Comparison of ENCODE assay signal across 8 cellular contexts in the genomic region with DNA sequence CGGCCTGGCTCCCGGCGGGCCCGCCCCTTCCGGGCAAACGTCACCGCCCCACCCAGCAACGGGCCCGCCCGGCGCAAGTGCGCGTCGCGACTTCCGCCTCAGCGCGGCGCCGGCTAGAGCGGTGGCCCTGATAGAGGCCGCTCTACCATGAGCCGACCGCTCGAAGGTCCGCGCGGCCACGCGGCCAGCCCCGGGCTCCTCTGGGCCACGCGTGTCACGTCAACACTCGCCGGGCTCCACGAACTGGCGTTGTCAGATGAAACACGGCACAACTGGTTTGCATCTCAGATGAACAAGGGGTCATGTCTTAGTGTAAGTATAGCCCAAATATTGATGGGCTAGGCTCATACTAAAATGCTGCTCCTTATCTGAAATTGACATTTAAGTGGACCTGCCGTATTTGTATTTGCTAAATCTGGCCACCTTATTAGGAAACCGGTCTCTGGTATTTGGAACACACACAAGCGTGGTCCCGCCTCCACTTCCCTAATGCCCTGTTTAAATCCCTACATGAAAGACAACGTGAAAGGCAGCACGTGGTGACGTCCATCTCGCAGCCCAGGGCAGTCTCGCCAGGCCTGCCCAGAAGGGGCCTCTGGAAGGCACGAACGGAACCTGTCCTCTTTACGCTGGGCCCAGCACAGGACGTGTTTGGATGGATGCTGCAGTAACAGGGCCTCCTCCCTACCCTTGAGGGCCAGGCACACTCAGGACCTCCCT. TPM values are rescaled to one million over a fixed set of nuclear protein-coding genes. Genes with fewer than 3 reads are reported as not detected.
DNase-seq lines count a peak whose midpoint lies in the region; ATAC-seq and TF ChIP-seq lines count a peak whose summit lies in the region.

Gene ZNF598, minus strand, starts transcription at position 31 of the 720 bp plus-strand sequence.

- H3K4me1 ChIP-seq in endodermal cell (ENCODE audit: control insufficient read depth, insufficient read depth, low read length), result peaks cover 24% of the 10 kb centered on the region
- H3K4me1 ChIP-seq in mesodermal cell (ENCODE audit: control insufficient read depth, insufficient read depth, low read length, poor library complexity, severe bottlenecking), result peaks cover 27% of the 10 kb centered on the region

- peak; percentile 60 for ATAC-seq in HG03457 (IDR thresholded peaks at IDR 0.05; ENCODE audit: unreplicated experiment)

- peak within 1 kb of the TSS; percentile 84 for H3K9ac ChIP-seq in endodermal cell (ENCODE audit: extremely low read depth, low read length, poor library complexity, severe bottlenecking)

- TF ChIP-seq POLR2A in GM19099 (IDR thresholded peaks at IDR 0.05; ENCODE audit: extremely low read depth, insufficient read length, low read depth), result peak; percentile 96

- H3K4me3 Mint-ChIP-seq in endodermal cell, result peak within 1 kb of the TSS; percentile 74

- peak; percentile 13 for TF ChIP-seq CTCF in endodermal cell (conservative IDR thresholded peaks at IDR 0.05)

- no peaks in the 10 kb centered on the region for H3K27me3 ChIP-seq in endodermal cell (ENCODE audit: control insufficient read depth, insufficient read depth, low read length, poor library complexity, severe bottlenecking)

- H3K9me3 ChIP-seq in endodermal cell (ENCODE audit: control insufficient read depth, low read length) (no peaks in the 10 kb centered on the region), mesodermal cell (ENCODE audit: control insufficient read depth, low read length) (no peaks in the 10 kb centered on the region)

- peak within 1 kb of the TSS; percentile 29 for H3K27ac ChIP-seq in endodermal cell (ENCODE audit: low read depth, low read length)
- H3K27ac ChIP-seq in mesodermal cell (ENCODE audit: low read depth, low read length, severe bottlenecking), result peak within 1 kb of the TSS; percentile 80

- H3K4me1 Mint-ChIP-seq in endodermal cell, result peaks cover 23% of the 10 kb centered on the region

- H3K27ac Mint-ChIP-seq in endodermal cell, result peak within 1 kb of the TSS; percentile 82

- DNase-seq in AML-193 (lab: John Stamatoyannopoulos, UW) (peak; percentile 65 to 73), NCI-H82 treated with DMSO at 0.1 percent for 48 hours (lab: John Stamatoyannopoulos, UW; ENCODE audit: unreplicated experiment) (peak; percentile 64), endodermal cell (peak; percentile 90)
- DNase-seq in activated CD8-positive, alpha-beta memory T cell treated with anti-CD3 and anti-CD28 coated beads for 4 hours (ENCODE audit: low read depth in 2 of 2), result peak; percentile 52 to 56
- DNase-seq in stimulated activated CD8-positive, alpha-beta memory T cell treated with anti-CD3 and anti-CD28 coated beads, Interleukin-15, amount 100 ng/mL, for 1 hour (ENCODE audit: low read depth), result peak; percentile 42

- peak within 1 kb of the TSS; percentile 96 for H3K4me3 ChIP-seq in endodermal cell (ENCODE audit: low read length)
- peak within 1 kb of the TSS; percentile 88 for H3K4me3 ChIP-seq in mesodermal cell (ENCODE audit: extremely low read depth, insufficient read depth, low read length, poor library complexity, severe bottlenecking)

- H3K36me3 ChIP-seq in endodermal cell (ENCODE audit: control insufficient read depth, insufficient read depth, low read length) (peaks cover 7% of the 10 kb centered on the region), mesodermal cell (ENCODE audit: control insufficient read depth, insufficient read depth, low read length) (peaks cover 29% of the 10 kb centered on the region)

- H3K36me3 Mint-ChIP-seq in endodermal cell (ENCODE audit: low read depth), result peaks cover 7% of the 10 kb centered on the region

- H3K27me3 Mint-ChIP-seq in endodermal cell (ENCODE audit: insufficient read depth), result no peaks in the 10 kb centered on the region

- 6 to 13% methylated on average over 22 to 52 of the region's 52 CpGs for WGBS in endodermal cell (ENCODE audit: insufficient coverage in 1 of 2, insufficient read length in 1 of 2), 2 experiments
- 5 to 6% methylated on average over 47 to 50 of the region's 52 CpGs for WGBS in mesodermal cell (ENCODE audit: insufficient coverage in 2 of 2), 2 experiments

- no peaks in the 10 kb centered on the region for H3K9me3 Mint-ChIP-seq in endodermal cell

RNA-seq across cellular contexts. Expression of gene ZNF598, which starts in this region (rescaled TPM):
- 10 to 100 TPM; 45.6 to 49.5 TPM for total RNA-seq in endodermal cell
- polyA plus RNA-seq in endodermal cell (2013, experiment 1 of 2), result 33.5 TPM
- 27.9 TPM for polyA plus RNA-seq in endodermal cell (2013, experiment 2 of 2)
- 27.4 TPM for polyA plus RNA-seq in mesodermal cell (2013, experiment 1 of 2)
- 23.7 TPM for polyA plus RNA-seq in mesodermal cell (2013, experiment 2 of 2)

Comparison
In these comparisons a context has a peak if more than half of its experiments do, and no peak if none do; other contexts are left out.
1. Peak in every context shown above with its lines: DNase-seq, ATAC-seq, H3K4me3 ChIP-seq and H3K27ac ChIP-seq.